Comparison of ENCODE assay signal across 29 cellular contexts in the genomic region with DNA sequence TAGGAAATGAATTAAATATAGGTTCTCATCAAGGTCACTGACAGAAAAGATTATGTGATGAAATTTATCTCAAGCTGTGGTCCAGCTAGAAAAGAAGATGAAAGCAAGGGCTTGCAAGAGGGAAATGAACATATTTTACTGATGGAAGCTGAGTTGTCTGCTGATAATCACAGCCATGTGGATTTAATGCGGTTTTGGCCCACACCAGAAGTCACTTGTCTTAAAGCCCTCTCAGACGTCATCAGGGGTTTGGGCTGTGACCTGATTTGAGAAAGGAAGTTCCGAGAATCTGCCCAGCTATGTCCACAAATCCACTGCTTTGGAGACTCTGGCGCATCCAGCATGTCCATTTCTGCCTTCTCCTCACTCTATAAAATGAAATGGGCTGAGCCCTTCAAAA.
"Had no signal": no experiment of that assay in that cellular context is flagged by ENCODE, and none has a peak within 500 bp of the region (broad histone marks: within the 10 kb centered on the region; RNA-seq: fewer than 3 reads in every experiment).

No MANE protein-coding gene starts in this region.

- H3K4me3 ChIP-seq: neural progenitor cell, ovary, psoas muscle, right lobe of liver, sigmoid colon, suprapubic skin, testis, tibial artery, transverse colon, upper lobe of right lung, uterus had no signal

- H3K9me3 Mint-ChIP-seq: natural killer cell treated with Interleukin-12 subunit alpha and Interleukin-12 subunit beta and Interleukin-15 and Interleukin-18, amount 100 ng/mL, for 72 hours; nephron progenitor cell; neural progenitor cell; stimulated activated memory B cell treated with anti-CD40 and anti-IgM and Interleukin-4, amounts not matched to agents 10 μg/mL and 1 μg/mL and 100 μg/mL, for 72 hours; stimulated activated naive CD8-positive, alpha-beta T cell treated with anti-CD3 and anti-CD28 coated beads, Interleukin-15, amount 100 ng/mL, for 72 hours; type B pancreatic cell had no signal

- H3K27ac Mint-ChIP-seq: natural killer cell treated with Interleukin-12 subunit alpha and Interleukin-12 subunit beta and Interleukin-15 and Interleukin-18, amount 100 ng/mL, for 72 hours; nephron progenitor cell; neural progenitor cell; progenitor cell of endocrine pancreas; stimulated activated memory B cell treated with anti-CD40 and anti-IgM and Interleukin-4, amounts not matched to agents 10 μg/mL and 1 μg/mL and 100 μg/mL, for 72 hours; type B pancreatic cell had no signal

- ATAC-seq: naive thymus-derived CD8-positive, alpha-beta T cell; natural killer cell treated with Interleukin-12 subunit alpha and Interleukin-12 subunit beta and Interleukin-15 and Interleukin-18, amount 100 ng/mL, for 72 hours; psoas muscle; right cardiac atrium; right lobe of liver; stimulated activated memory B cell treated with anti-CD40 and anti-IgM and Interleukin-4, amounts not matched to agents 10 μg/mL and 1 μg/mL and 100 μg/mL, for 72 hours; stimulated activated naive CD8-positive, alpha-beta T cell treated with anti-CD3 and anti-CD28 coated beads, Interleukin-15, amount 100 ng/mL, for 72 hours; stimulated activated naive CD8-positive, alpha-beta T cell treated with anti-CD3 and anti-CD28 coated beads, Interleukin-15, Interleukin-2, amounts not matched to agents 100 U/mL and 50 U/mL, for 24 hours; upper lobe of right lung had no signal

- H3K4me3 Mint-ChIP-seq: naive thymus-derived CD8-positive, alpha-beta T cell; natural killer cell treated with Interleukin-12 subunit alpha and Interleukin-12 subunit beta and Interleukin-15 and Interleukin-18, amount 100 ng/mL, for 72 hours; nephron progenitor cell; neural progenitor cell; stimulated activated memory B cell treated with anti-CD40 and anti-IgM and Interleukin-4, amounts not matched to agents 10 μg/mL and 1 μg/mL and 100 μg/mL, for 72 hours; stimulated activated naive CD8-positive, alpha-beta T cell treated with anti-CD3 and anti-CD28 coated beads, Interleukin-15, amount 100 ng/mL, for 72 hours; type B pancreatic cell had no signal

- DNase-seq: naive thymus-derived CD8-positive, alpha-beta T cell; nephron progenitor cell; occipital lobe; ovary; posterior cingulate gyrus; psoas muscle; right cardiac atrium; right lobe of liver; sigmoid colon; small intestine; stimulated activated CD4-positive, alpha-beta T cell treated with anti-CD3 and anti-CD28 coated beads, Interleukin-15, amount 100 ng/mL, for 24 hours; stimulated activated CD4-positive, alpha-beta T cell treated with anti-CD3 and anti-CD28 coated beads, Interleukin-2, amount 100 ng/mL, for 24 hours; stimulated activated CD4-positive, alpha-beta T cell treated with anti-CD3 and anti-CD28 coated beads, Interleukin-2, amount 100 ng/mL, for 48 hours; stimulated activated CD4-positive, alpha-beta T cell treated with anti-CD3 and anti-CD28 coated beads, Interleukin-4, amount 100 ng/mL, for 24 hours; stimulated activated naive CD4-positive, alpha-beta T cell; stimulated activated naive CD8-positive, alpha-beta T cell treated with anti-CD3 and anti-CD28 coated beads, Interleukin-15, amount 100 ng/mL, for 72 hours; stimulated activated naive CD8-positive, alpha-beta T cell treated with anti-CD3 and anti-CD28 coated beads, Interleukin-15, Interleukin-2, amounts not matched to agents 100 U/mL and 50 U/mL, for 24 hours; substantia nigra; testis; tibial artery; transverse colon; upper lobe of right lung; uterus had no signal

- H3K4me1 Mint-ChIP-seq: nephron progenitor cell; neural progenitor cell; stimulated activated memory B cell treated with anti-CD40 and anti-IgM and Interleukin-4, amounts not matched to agents 10 μg/mL and 1 μg/mL and 100 μg/mL, for 72 hours had no signal
